Comparison of ENCODE assay signal across 26 cellular contexts in the genomic region with DNA sequence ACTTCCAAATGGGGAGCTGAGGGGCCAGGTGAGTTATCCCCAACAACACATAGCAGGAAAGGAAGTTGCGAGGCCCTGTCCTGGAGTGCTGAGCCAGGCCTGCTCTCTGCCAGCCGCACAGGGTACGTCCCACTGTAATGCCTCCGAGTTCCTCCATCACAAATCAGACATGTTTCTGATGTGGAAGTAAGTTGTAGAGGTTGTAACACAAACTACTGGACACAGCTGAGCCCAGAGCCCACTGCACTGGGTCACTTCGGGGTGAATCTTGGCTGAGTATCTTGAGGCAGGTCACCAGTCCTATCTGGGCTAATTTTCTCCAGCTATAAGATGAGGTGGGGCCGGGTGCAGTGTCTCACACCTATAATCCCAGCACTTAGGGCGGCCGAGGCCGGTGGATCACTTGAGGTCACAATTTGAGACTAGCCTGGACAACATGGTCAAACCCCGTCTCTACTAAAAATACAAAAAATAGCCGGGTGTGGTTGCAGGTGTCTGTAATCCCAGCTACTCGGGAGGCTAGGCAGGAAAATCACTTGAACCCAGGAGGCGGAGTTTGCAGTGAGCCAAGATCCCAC.
DNase-seq lines count a peak whose midpoint lies in the region; ATAC-seq and TF ChIP-seq lines count a peak whose summit lies in the region.
"Had no signal": no experiment of that assay in that cellular context is flagged by ENCODE, and none has a peak within 500 bp of the region (broad histone marks: within the 10 kb centered on the region; RNA-seq: fewer than 3 reads in every experiment).

No MANE protein-coding gene starts in this region.

- H3K4me3 ChIP-seq in right atrium auricular region (no peak overlapping the region), heart right ventricle (no peak overlapping the region), skin epidermis (no peak overlapping the region)
- H3K4me3 ChIP-seq: cardiac muscle cell, ovary, Peyer's patch, SJSA1, tibial artery had no signal

- WGBS in heart right ventricle, 2 donors: 90 to 92% methylated on average over 13 of the region's 13 CpGs

- H3K9me3 ChIP-seq in right atrium auricular region (no peaks in the 10 kb centered on the region), heart right ventricle (no peaks in the 10 kb centered on the region)
- H3K9me3 ChIP-seq: BE2C, ovary, Peyer's patch, SJSA1, tibial artery had no signal

- H3K4me1 ChIP-seq in right atrium auricular region: peaks cover 0 to 27% of the 10 kb centered on the region in 2 donors
- peaks cover 2 to 49% (median 19%) of the 10 kb centered on the region in 9 donors for H3K4me1 ChIP-seq in heart right ventricle
- H3K4me1 ChIP-seq: BE2C, Peyer's patch had no signal

- intact Hi-C loops in heart right ventricle (cut with DNase I): loop anchor here in 1 of 10 donors (10.0 kb wide), 1 partner anchor 1141 kb away; a partner anchor contains a TSS

- H3K27ac ChIP-seq in right atrium auricular region: peak overlapping the region in 1 of 2 donors; percentile 32
- H3K27ac ChIP-seq in heart right ventricle: peak overlapping the region in 4 of 10 donors; percentile 25 to 55 (median 47)
- peak overlapping the region in 15 of 21 experiments; percentile 11 to 86 (median 51) for H3K27ac ChIP-seq in skin epidermis
- H3K27ac ChIP-seq: cardiac muscle cell, KMS-11, SJSA1 had no signal

- H3K27me3 ChIP-seq in right atrium auricular region (no peaks in the 10 kb centered on the region), heart right ventricle (peaks cover 0 to 14% (median 2%) of the 10 kb centered on the region in 7 donors)
- H3K27me3 ChIP-seq: BE2C, cardiac muscle cell, ovary, Peyer's patch, SJSA1, tibial artery had no signal

- no peaks in the 10 kb centered on the region for H3K36me3 ChIP-seq in right atrium auricular region
- no peaks in the 10 kb centered on the region for H3K36me3 ChIP-seq in heart right ventricle
- H3K36me3 ChIP-seq: BE2C, cardiac muscle cell, ovary, Peyer's patch, SJSA1, tibial artery had no signal

- no peak for ATAC-seq in heart right ventricle
- ATAC-seq in HG03432 (IDR thresholded peaks at IDR 0.05; ENCODE audit: unreplicated experiment): no peak
- ATAC-seq: naive thymus-derived CD8-positive, alpha-beta T cell; stimulated activated naive CD8-positive, alpha-beta T cell treated with anti-CD3 and anti-CD28 coated beads, Interleukin-15, Interleukin-2, amounts not matched to agents 100 U/mL and 50 U/mL, for 24 hours had no signal

- DNase-seq in right atrium auricular region (ENCODE audit: low spot score) (peak; percentile 55), heart right ventricle (no peak), islet precursor cell (peak; percentile 37), UCSD-AML1 (lab: John Stamatoyannopoulos, UW; ENCODE audit: unreplicated experiment) (no peak), epidermal melanocyte (ENCODE audit: insufficient read length, low spot score) (no peak), DMS114 treated with DMSO at 0.1 percent for 48 hours (lab: John Stamatoyannopoulos, UW; ENCODE audit: unreplicated experiment) (no peak)
- DNase-seq: activated naive CD4-positive, alpha-beta T cell treated with anti-CD3 and anti-CD28 coated beads, Interleukin-2, amount 10 ng/mL, durations not matched to agents 7 days and 5 days; amygdala; BE2C; COR-L47; cortex of kidney; DMS79 treated with DMSO at 0.1 percent for 48 hours; naive thymus-derived CD8-positive, alpha-beta T cell; NCI-H146; NCI-H446 treated with DMSO at 0.1 percent for 48 hours; retina; stimulated activated CD4-positive, alpha-beta T cell treated with anti-CD3 and anti-CD28 coated beads, Interleukin-4, amount 100 ng/mL, for 4 hours; stimulated activated naive CD8-positive, alpha-beta T cell treated with anti-CD3 and anti-CD28 coated beads, Interleukin-15, Interleukin-2, amounts not matched to agents 100 U/mL and 50 U/mL, for 24 hours; tibial artery had no signal

- TF ChIP-seq CTCF in right atrium auricular region (IDR thresholded peaks at IDR 0.05) (no peak), heart right ventricle (IDR thresholded peaks at IDR 0.05) (no peak)

Comparison
In these comparisons a context has a peak if more than half of its experiments do, and no peak if none do; other contexts are left out.
1. DNase-seq: peak in right atrium auricular region (single experiment) and islet precursor cell (single experiment); none in heart right ventricle (0 of 2), UCSD-AML1 (single experiment), epidermal melanocyte (single experiment) and DMS114 treated with DMSO at 0.1 percent for 48 hours (single experiment).